8 cellular contexts compared by ENCODE assay signal in the genomic region with DNA sequence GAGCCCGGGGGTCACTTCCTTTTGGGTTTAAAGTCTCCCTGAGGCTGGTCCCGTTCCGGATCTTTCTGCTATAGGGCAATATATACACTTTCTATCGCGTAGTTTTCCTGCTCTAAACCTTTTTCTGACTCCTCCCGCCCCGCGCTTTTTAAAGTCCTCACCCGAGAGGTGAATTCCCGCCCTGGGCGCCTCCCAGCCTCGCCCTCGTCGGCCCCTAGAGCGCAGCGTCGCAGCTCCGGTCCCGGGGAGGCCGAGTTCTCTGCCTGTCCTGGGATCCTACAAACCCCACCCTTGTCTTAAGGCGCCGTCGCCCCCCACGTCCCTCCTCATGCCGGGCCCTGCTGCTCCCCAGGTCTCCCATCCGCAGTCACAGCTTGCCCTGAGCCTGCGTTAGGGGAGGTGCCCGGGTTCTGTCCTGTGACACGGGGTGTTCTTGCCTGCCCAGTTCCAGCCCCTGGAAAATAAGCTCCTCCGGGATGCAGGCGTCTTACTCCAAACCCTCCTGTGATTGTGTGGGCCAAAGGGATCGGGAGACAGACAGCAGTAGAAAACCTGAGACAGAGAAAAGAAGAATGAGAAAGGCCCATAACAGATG.
DNase-seq lines count a peak whose midpoint lies in the region; ATAC-seq and TF ChIP-seq lines count a peak whose summit lies in the region.

No MANE protein-coding gene starts in this region.

- peak; percentile 53 for ATAC-seq in GM18498 (IDR thresholded peaks at IDR 0.05; ENCODE audit: unreplicated experiment)
- ATAC-seq in activated naive CD8-positive, alpha-beta T cell treated with anti-CD3 and anti-CD28 coated beads, Interleukin-2, amount 50 U/mL, for 24 hours = peak; percentile 51

- peaks cover 37% of the 10 kb centered on the region for H3K36me3 Mint-ChIP-seq in activated naive CD8-positive, alpha-beta T cell treated with anti-CD3 and anti-CD28 coated beads, Interleukin-2, amount 50 U/mL, for 24 hours (ENCODE audit: low read depth)

- no peaks in the 10 kb centered on the region for H3K36me3 ChIP-seq in iPS-18a (ENCODE audit: control insufficient read depth, low read depth, low read length)

- H3K4me1 ChIP-seq in iPS-18a (ENCODE audit: control insufficient read depth, low read depth, low read length) = peaks cover 7% of the 10 kb centered on the region

- peak overlapping the region; percentile 59 for H3K9ac ChIP-seq in iPS-18a (ENCODE audit: low read length)

- CTCF ChIA-PET in HEK293T (lab: Yijun Ruan, JAX) = no interaction called here

- POLR2A ChIA-PET in HEK293T (lab: Yijun Ruan, JAX) = no interaction called here

- H3K27me3 Mint-ChIP-seq in activated naive CD8-positive, alpha-beta T cell treated with anti-CD3 and anti-CD28 coated beads, Interleukin-2, amount 50 U/mL, for 24 hours = no peaks in the 10 kb centered on the region

- peaks cover 7% of the 10 kb centered on the region for H3K9me3 Mint-ChIP-seq in activated naive CD8-positive, alpha-beta T cell treated with anti-CD3 and anti-CD28 coated beads, Interleukin-2, amount 50 U/mL, for 24 hours

- no peaks in the 10 kb centered on the region for H3K9me3 ChIP-seq in iPS-18a (ENCODE audit: control insufficient read depth, low read depth, low read length)

- H3K4me1 Mint-ChIP-seq in activated naive CD8-positive, alpha-beta T cell treated with anti-CD3 and anti-CD28 coated beads, Interleukin-2, amount 50 U/mL, for 24 hours = peaks cover 23% of the 10 kb centered on the region

- no peak overlapping the region for H3K27ac ChIP-seq in iPS-18a (ENCODE audit: low read length)

- DNase-seq in HEK293T (ENCODE audit: extremely low spot score) = no peak
- peak; percentile 5 for DNase-seq in NCI-H82 treated with DMSO at 0.1 percent for 48 hours (lab: John Stamatoyannopoulos, UW; ENCODE audit: unreplicated experiment)
- peak; percentile 49 for DNase-seq in activated naive CD8-positive, alpha-beta T cell treated with anti-CD3 and anti-CD28 coated beads, Interleukin-2, amount 50 U/mL, for 24 hours
- peak; percentile 1 to 24 (median 11) for DNase-seq in stimulated activated CD4-positive, alpha-beta T cell treated with anti-CD3 and anti-CD28 coated beads, Interleukin-1b, Interleukin-23, amount 100 ng/mL, for 24 hours (ENCODE audit: low read depth in 4 of 4, low spot score in 1 of 4)
- DNase-seq in Kasumi-1 (lab: John Stamatoyannopoulos, UW) = no peak
- no peak for DNase-seq in middle frontal gyrus (ENCODE audit: extremely low spot score, low spot score)

- H3K4me3 Mint-ChIP-seq in activated naive CD8-positive, alpha-beta T cell treated with anti-CD3 and anti-CD28 coated beads, Interleukin-2, amount 50 U/mL, for 24 hours = peak overlapping the region; percentile 89

- no peaks in the 10 kb centered on the region for H3K27me3 ChIP-seq in iPS-18a (ENCODE audit: control insufficient read depth, insufficient read depth, low read length)

- H3K27ac Mint-ChIP-seq in activated naive CD8-positive, alpha-beta T cell treated with anti-CD3 and anti-CD28 coated beads, Interleukin-2, amount 50 U/mL, for 24 hours = peak overlapping the region; percentile 90

- H3K4me3 ChIP-seq in iPS-18a (ENCODE audit: low read length) = peak overlapping the region; percentile 87

TF ChIP-seq in HEK293T, 16 proteins besides CTCF, POLR2A, EP300 and RAD21:
- TF ChIP-seq SUZ12 (IDR thresholded peaks at IDR 0.05) (no peak), L3MBTL2 (conservative IDR thresholded peaks at IDR 0.05) (0 out of 2 replicates have a peak, but pooled peaks have one; percentile 4), HDGF (IDR thresholded peaks at IDR 0.05; ENCODE audit: borderline replicate concordance) (no peak), ZNF384 (IDR thresholded peaks at IDR 0.05) (no peak), CTBP1 (IDR thresholded peaks at IDR 0.05; ENCODE audit: borderline replicate concordance) (no peak), FOXM1 (IDR thresholded peaks at IDR 0.05; ENCODE audit: borderline replicate concordance) (no peak)

Comparison
In these comparisons a context has a peak if more than half of its experiments do, and no peak if none do; other contexts are left out.
1. DNase-seq: peak in NCI-H82 treated with DMSO at 0.1 percent for 48 hours (single experiment), activated naive CD8-positive, alpha-beta T cell treated with anti-CD3 and anti-CD28 coated beads, Interleukin-2, amount 50 U/mL, for 24 hours (single experiment) and stimulated activated CD4-positive, alpha-beta T cell treated with anti-CD3 and anti-CD28 coated beads, Interleukin-1b, Interleukin-23, amount 100 ng/mL, for 24 hours (4 of 4); none in HEK293T (single experiment), Kasumi-1 (0 of 2) and middle frontal gyrus (single experiment).